ENCODE assay signal across 14 cellular contexts in the genomic region with DNA sequence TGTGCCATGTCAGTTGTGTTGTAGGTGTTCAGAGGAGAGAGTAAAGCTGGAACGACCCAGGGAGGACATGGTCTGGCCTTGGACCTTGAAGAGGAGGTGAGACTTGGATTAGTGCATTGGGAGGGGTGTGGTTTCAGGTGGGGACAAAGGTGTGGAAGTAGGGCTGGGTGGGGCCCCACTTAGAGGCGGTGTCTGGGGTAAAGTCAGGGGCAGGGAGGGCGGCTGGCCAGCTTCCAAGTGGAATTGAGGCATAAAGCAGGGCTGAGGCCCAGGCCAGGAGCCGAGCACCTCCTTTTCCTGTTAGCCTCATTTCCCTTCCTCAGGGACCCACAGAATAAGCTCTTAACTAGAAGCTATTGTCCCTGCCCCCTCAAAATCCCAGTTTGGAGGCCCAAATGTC. TPM values are rescaled to one million over a fixed set of nuclear protein-coding genes. Genes with fewer than 3 reads are reported as not detected.
DNase-seq lines count a peak whose midpoint lies in the region; FAIRE-seq and TF ChIP-seq lines count a peak whose summit lies in the region.
"Had no signal": no experiment of that assay in that cellular context is flagged by ENCODE, and none has a peak within 500 bp of the region (broad histone marks: within the 10 kb centered on the region; RNA-seq: fewer than 3 reads in every experiment).

No MANE protein-coding gene starts in this region.

- H3K27me3 ChIP-seq in bronchial epithelial cell (ENCODE audit: control insufficient read depth, insufficient read depth, low read length): no peaks in the 10 kb centered on the region

- H3K4me1 Mint-ChIP-seq in mesothelial cell of epicardium (peaks cover 35% of the 10 kb centered on the region), type B pancreatic cell (ENCODE audit: unreplicated experiment) (peaks cover 28% of the 10 kb centered on the region)

- peak; percentile 43 for DNase-seq in bronchial epithelial cell (ENCODE audit: low read depth)
- no peak for DNase-seq in mesothelial cell of epicardium (ENCODE audit: low spot score in 2 of 2, unreplicated experiment in 2 of 2)
- DNase-seq in type B pancreatic cell (ENCODE audit: extremely low spot score, unreplicated experiment): no peak
- no peak for DNase-seq in G401 (ENCODE audit: low spot score)
- no peak for DNase-seq in stimulated activated CD4-positive, alpha-beta T cell treated with anti-CD3 and anti-CD28 coated beads, Interleukin-2, amount 100 ng/mL, for 24 hours
- DNase-seq in NCI-H510A treated with DMSO at 0.1 percent for 48 hours (lab: John Stamatoyannopoulos, UW): no peak
- DNase-seq: activated CD4-positive, CD25-positive, alpha-beta regulatory T cell treated with anti-CD3 and anti-CD28 coated beads, Interleukin-2, amount 50 U/mL, for 72 hours; activated naive CD8-positive, alpha-beta T cell treated with anti-CD3 and anti-CD28 coated beads, Interleukin-2, amount 10 ng/mL, durations not matched to agents 7 days and 5 days; COR-L47; GOT3; retina; stimulated activated CD4-positive, alpha-beta T cell treated with anti-CD3 and anti-CD28 coated beads, Interleukin-4, amount 100 ng/mL, for 4 hours; stimulated activated naive CD4-positive, alpha-beta T cell had no signal

- no peak overlapping the region for H3K4me3 ChIP-seq in bronchial epithelial cell (ENCODE audit: low read depth, low read length)

- in situ Hi-C loops in G401 (cut with HindIII; ENCODE audit: low sequenced_read_pairs): no loop called here

- H3K9me3 Mint-ChIP-seq in mesothelial cell of epicardium: no peaks in the 10 kb centered on the region
- no peaks in the 10 kb centered on the region for H3K9me3 Mint-ChIP-seq in type B pancreatic cell
- H3K9me3 Mint-ChIP-seq: activated naive CD8-positive, alpha-beta T cell treated with anti-CD3 and anti-CD28 coated beads, Interleukin-2, amount 10 ng/mL, durations not matched to agents 7 days and 5 days had no signal

- H3K27me3 Mint-ChIP-seq in mesothelial cell of epicardium (ENCODE audit: low read depth) (no peaks in the 10 kb centered on the region), type B pancreatic cell (no peaks in the 10 kb centered on the region)
- H3K27me3 Mint-ChIP-seq: activated naive CD8-positive, alpha-beta T cell treated with anti-CD3 and anti-CD28 coated beads, Interleukin-2, amount 10 ng/mL, durations not matched to agents 7 days and 5 days had no signal

- H3K27ac ChIP-seq in KOPT-K1 (ENCODE audit: low read depth, low read length, poor library complexity, severe bottlenecking): peak overlapping the region; percentile 40

- FAIRE-seq in bronchial epithelial cell (lab: Jason Lieb, UNC): no peak

- H3K27ac Mint-ChIP-seq in mesothelial cell of epicardium (peak overlapping the region; percentile 96), type B pancreatic cell (peak overlapping the region; percentile 91)
- H3K27ac Mint-ChIP-seq: activated naive CD8-positive, alpha-beta T cell treated with anti-CD3 and anti-CD28 coated beads, Interleukin-2, amount 10 ng/mL, durations not matched to agents 7 days and 5 days had no signal

- no peaks in the 10 kb centered on the region for H3K36me3 ChIP-seq in KOPT-K1 (ENCODE audit: insufficient read depth, low read length)
- no peaks in the 10 kb centered on the region for H3K36me3 ChIP-seq in bronchial epithelial cell (ENCODE audit: control insufficient read depth, insufficient read depth, low read length)

- peaks cover 8% of the 10 kb centered on the region for H3K9me3 ChIP-seq in KOPT-K1 (ENCODE audit: insufficient read depth, low read length, poor library complexity, severe bottlenecking)

- TF ChIP-seq CTCF in bronchial epithelial cell (IDR thresholded peaks at IDR 0.05; ENCODE audit: insufficient read depth, low read length, severe bottlenecking) (no peak), mesothelial cell of epicardium (IDR thresholded peaks at IDR 0.05; ENCODE audit: unreplicated experiment) (no peak), type B pancreatic cell (conservative IDR thresholded peaks at IDR 0.05) (no peak)

- H3K36me3 Mint-ChIP-seq in mesothelial cell of epicardium: no peaks in the 10 kb centered on the region
- H3K36me3 Mint-ChIP-seq in type B pancreatic cell: no peaks in the 10 kb centered on the region
- H3K36me3 Mint-ChIP-seq: activated naive CD8-positive, alpha-beta T cell treated with anti-CD3 and anti-CD28 coated beads, Interleukin-2, amount 10 ng/mL, durations not matched to agents 7 days and 5 days had no signal

- H3K4me3 Mint-ChIP-seq in mesothelial cell of epicardium (no peak overlapping the region), type B pancreatic cell (peak overlapping the region; percentile 60)
- H3K4me3 Mint-ChIP-seq: activated naive CD8-positive, alpha-beta T cell treated with anti-CD3 and anti-CD28 coated beads, Interleukin-2, amount 10 ng/mL, durations not matched to agents 7 days and 5 days had no signal

RNA-seq across cellular contexts. Expression of gene FLNB, which starts 36.2 kb away (rescaled TPM):
- 460 and 822 TPM in 2 replicates for total RNA-seq in bronchial epithelial cell
- 173 to 190 TPM (median 177 TPM) in 3 replicates for total RNA-seq in mesothelial cell of epicardium
- total RNA-seq in type B pancreatic cell (ENCODE audit: low replicate concordance): 204 and 295 TPM in 2 replicates
- 140 and 146 TPM in 2 replicates for total RNA-seq in G401 (2014; rRNA removed; shearing (Covaris generic))
